Comparison of ENCODE assay signal across 8 cellular contexts in genomic region chr11:2885017-2885675, GRCh38. TPM values are rescaled to one million over a fixed set of nuclear protein-coding genes. Genes with fewer than 3 reads are reported as not detected.
DNase-seq lines count a peak whose midpoint lies in the region; TF ChIP-seq lines count a peak whose summit lies in the region.

No MANE protein-coding gene starts in this region.

- H3K36me3 ChIP-seq in neural progenitor cell = no peaks in the 10 kb centered on the region

- H3K27ac ChIP-seq in neural progenitor cell = no peak overlapping the region

- peaks cover 51% of the 10 kb centered on the region for H3K27me3 ChIP-seq in neural progenitor cell

- H4K20me1 ChIP-seq in neural progenitor cell (ENCODE audit: low read depth) = peaks cover 19% of the 10 kb centered on the region

- intact Hi-C loops in activated T-helper 1 cell treated with anti-CD3 and anti-CD28 coated beads, Interleukin-12 subunit alpha, Interleukin-12 subunit beta, Interleukin-2, Interleukin-4 antibody, amounts not matched to agents 30 ng/mL and 10 ng/mL and 1 ng/mL, durations not matched to agents 14 hours and 24 hours and 36 hours (cut with micrococcal nuclease) = loop anchor here (1.0 to 5.0 kb wide), 9 partner anchors 14 to 616 kb away; partner anchors contain the start of genes CARS1, TRPM5 and TSPAN32

- no peak overlapping the region for H2AFZ ChIP-seq in neural progenitor cell (replicated peaks)

- peaks cover 32% of the 10 kb centered on the region for H3K4me1 ChIP-seq in neural progenitor cell

- no peaks in the 10 kb centered on the region for H3K9me3 ChIP-seq in neural progenitor cell (ENCODE audit: low read depth)

- peak overlapping the region; percentile 58 for H3K27ac Mint-ChIP-seq in activated T-helper 1 cell treated with anti-CD3 and anti-CD28 coated beads, Interleukin-12 subunit alpha, Interleukin-12 subunit beta, Interleukin-2, Interleukin-4 antibody, amounts not matched to agents 30 ng/mL and 10 ng/mL and 1 ng/mL, durations not matched to agents 14 hours and 24 hours and 36 hours
- H3K27ac Mint-ChIP-seq in neural progenitor cell = no peak overlapping the region

- TF ChIP-seq CTCF in neural progenitor cell (IDR thresholded peaks at IDR 0.05) = peak; percentile 43

- H3F3A ChIP-seq in neural progenitor cell (ENCODE audit: low read depth) = peaks cover 39% of the 10 kb centered on the region

- peak overlapping the region; percentile 97 for H3K4me2 ChIP-seq in neural progenitor cell

- no peak overlapping the region for H3K9ac ChIP-seq in neural progenitor cell

- no peaks in the 10 kb centered on the region for H3K4me1 Mint-ChIP-seq in activated T-helper 1 cell treated with anti-CD3 and anti-CD28 coated beads, Interleukin-12 subunit alpha, Interleukin-12 subunit beta, Interleukin-2, Interleukin-4 antibody, amounts not matched to agents 30 ng/mL and 10 ng/mL and 1 ng/mL, durations not matched to agents 14 hours and 24 hours and 36 hours (ENCODE audit: low read depth)
- H3K4me1 Mint-ChIP-seq in neural progenitor cell = peaks cover 37% of the 10 kb centered on the region

- DNase-seq in NCI-H526 (lab: John Stamatoyannopoulos, UW) = peak; percentile 49 to 85
- no peak for DNase-seq in NCI-H526 treated with DMSO at 0.1 percent for 48 hours (lab: John Stamatoyannopoulos, UW)
- DNase-seq in KBM-7 = peak; percentile 70
- no peak for DNase-seq in activated T-helper 1 cell treated with anti-CD3 and anti-CD28 coated beads, Interleukin-12 subunit alpha, Interleukin-12 subunit beta, Interleukin-2, Interleukin-4 antibody, amounts not matched to agents 30 ng/mL and 10 ng/mL and 1 ng/mL, durations not matched to agents 14 hours and 24 hours and 36 hours (ENCODE audit: low spot score)
- peak; percentile 39 for DNase-seq in foreskin melanocyte
- DNase-seq in neural progenitor cell (ENCODE audit: low spot score) = peak; percentile 88
- DNase-seq in effector CD8-positive, alpha-beta T cell (lab: John Stamatoyannopoulos, UW) = no peak
- no peak for DNase-seq in central memory CD4-positive, alpha-beta T cell

- H3K4me3 Mint-ChIP-seq in activated T-helper 1 cell treated with anti-CD3 and anti-CD28 coated beads, Interleukin-12 subunit alpha, Interleukin-12 subunit beta, Interleukin-2, Interleukin-4 antibody, amounts not matched to agents 30 ng/mL and 10 ng/mL and 1 ng/mL, durations not matched to agents 14 hours and 24 hours and 36 hours = peak overlapping the region; percentile 88
- H3K4me3 Mint-ChIP-seq in neural progenitor cell = peak overlapping the region; percentile 92

- H3K9me3 Mint-ChIP-seq in activated T-helper 1 cell treated with anti-CD3 and anti-CD28 coated beads, Interleukin-12 subunit alpha, Interleukin-12 subunit beta, Interleukin-2, Interleukin-4 antibody, amounts not matched to agents 30 ng/mL and 10 ng/mL and 1 ng/mL, durations not matched to agents 14 hours and 24 hours and 36 hours = no peaks in the 10 kb centered on the region
- no peaks in the 10 kb centered on the region for H3K9me3 Mint-ChIP-seq in neural progenitor cell

- peaks cover 21% of the 10 kb centered on the region for H3K27me3 Mint-ChIP-seq in activated T-helper 1 cell treated with anti-CD3 and anti-CD28 coated beads, Interleukin-12 subunit alpha, Interleukin-12 subunit beta, Interleukin-2, Interleukin-4 antibody, amounts not matched to agents 30 ng/mL and 10 ng/mL and 1 ng/mL, durations not matched to agents 14 hours and 24 hours and 36 hours (ENCODE audit: insufficient read depth)
- peaks cover 5% of the 10 kb centered on the region for H3K27me3 Mint-ChIP-seq in neural progenitor cell (ENCODE audit: insufficient read depth, low read depth)

- peaks cover 8% of the 10 kb centered on the region for H3K79me2 ChIP-seq in neural progenitor cell (ENCODE audit: low read depth)

- peak overlapping the region; percentile 91 for H3K4me3 ChIP-seq in neural progenitor cell

- no peaks in the 10 kb centered on the region for H3K36me3 Mint-ChIP-seq in activated T-helper 1 cell treated with anti-CD3 and anti-CD28 coated beads, Interleukin-12 subunit alpha, Interleukin-12 subunit beta, Interleukin-2, Interleukin-4 antibody, amounts not matched to agents 30 ng/mL and 10 ng/mL and 1 ng/mL, durations not matched to agents 14 hours and 24 hours and 36 hours (ENCODE audit: low read depth)
- H3K36me3 Mint-ChIP-seq in neural progenitor cell = peaks cover 8% of the 10 kb centered on the region

- in situ Hi-C loops in KBM-7 (cut with MboI; ENCODE audit: low pct_unique_long_range_greater_than_20kb, low sequenced_read_pairs) = no loop called here

RNA-seq across cellular contexts. Expression of gene CDKN1C, which starts 0.4 kb away (rescaled TPM):
- 3.1 and 3.9 TPM in 2 replicates for total RNA-seq in activated T-helper 1 cell treated with anti-CD3 and anti-CD28 coated beads, Interleukin-12 subunit alpha, Interleukin-12 subunit beta, Interleukin-2, Interleukin-4 antibody, amounts not matched to agents 30 ng/mL and 10 ng/mL and 1 ng/mL, durations not matched to agents 14 hours and 24 hours and 36 hours
- 47.8 and 49.3 TPM in 2 replicates for total RNA-seq in neural progenitor cell (ENCODE audit: low replicate concordance)

RNA-seq across cellular contexts. Expression of gene PHLDA2, which starts 44.1 kb away (rescaled TPM):
- 25.7 and 28.0 TPM in 2 replicates for total RNA-seq in activated T-helper 1 cell treated with anti-CD3 and anti-CD28 coated beads, Interleukin-12 subunit alpha, Interleukin-12 subunit beta, Interleukin-2, Interleukin-4 antibody, amounts not matched to agents 30 ng/mL and 10 ng/mL and 1 ng/mL, durations not matched to agents 14 hours and 24 hours and 36 hours
- total RNA-seq in neural progenitor cell (ENCODE audit: low replicate concordance) = not detected in 2 replicates

Comparison
In these comparisons a context has a peak if more than half of its experiments do, and no peak if none do; other contexts are left out.
1. DNase-seq: peak in NCI-H526 (2 of 2), KBM-7 (single experiment), foreskin melanocyte (single experiment) and neural progenitor cell (single experiment); none in NCI-H526 treated with DMSO at 0.1 percent for 48 hours (single experiment), activated T-helper 1 cell treated with anti-CD3 and anti-CD28 coated beads, Interleukin-12 subunit alpha, Interleukin-12 subunit beta, Interleukin-2, Interleukin-4 antibody, amounts not matched to agents 30 ng/mL and 10 ng/mL and 1 ng/mL, durations not matched to agents 14 hours and 24 hours and 36 hours (single experiment), effector CD8-positive, alpha-beta T cell (single experiment) and central memory CD4-positive, alpha-beta T cell (single experiment).
2. RNA of gene PHLDA2, which starts 44.1 kb away (total RNA-seq): 25.7 to 28.0 TPM in activated T-helper 1 cell treated with anti-CD3 and anti-CD28 coated beads, Interleukin-12 subunit alpha, Interleukin-12 subunit beta, Interleukin-2, Interleukin-4 antibody, amounts not matched to agents 30 ng/mL and 10 ng/mL and 1 ng/mL, durations not matched to agents 14 hours and 24 hours and 36 hours; not detected in neural progenitor cell; every median in the first group is over 10 times any median in the second.